24 cellular contexts compared by ENCODE assay signal in genomic region chr3:7498722-7499121, GRCh38.
"Had no signal": no experiment of that assay in that cellular context is flagged by ENCODE, and none has a peak within 500 bp of the region (broad histone marks: within the 10 kb centered on the region; RNA-seq: fewer than 3 reads in every experiment).

No MANE protein-coding gene starts in this region.

- H3K9me3 ChIP-seq: colonic mucosa, gastrocnemius medialis, lower lobe of right lung had no signal

- ATAC-seq: effector memory CD8-positive, alpha-beta T cell; esophagus mucosa; gastrocnemius medialis; heart right ventricle; left colon; left lung; left ventricle myocardium superior; lower lobe of right lung had no signal

- FAIRE-seq: endometrium, keratinocyte had no signal

- H3K4me3 ChIP-seq: colonic mucosa, esophagus squamous epithelium, gastrocnemius medialis, heart right ventricle, left lung, lower lobe of right lung had no signal

- DNase-seq: colonic mucosa; cortex of kidney; effector CD8-positive, alpha-beta T cell; effector memory CD8-positive, alpha-beta T cell; endodermal cell; erythroblast; esophagus squamous epithelium; foreskin fibroblast; foreskin melanocyte; gastrocnemius medialis; glutamatergic neuron; head of caudate nucleus; heart right ventricle; hippocampal formation; left colon; left lung; left ventricle myocardium superior; lower lobe of right lung; mesendoderm; midbrain had no signal

- H3K4me1 ChIP-seq: colonic mucosa, esophagus squamous epithelium, gastrocnemius medialis, heart right ventricle, left lung, lower lobe of right lung had no signal

- H3K36me3 ChIP-seq: colonic mucosa, esophagus squamous epithelium, gastrocnemius medialis, heart right ventricle, left lung, lower lobe of right lung had no signal

- H3K27me3 ChIP-seq: colonic mucosa, esophagus squamous epithelium, gastrocnemius medialis, heart right ventricle, left lung had no signal

- H3K27ac ChIP-seq: colonic mucosa, epithelial cell of prostate, esophagus squamous epithelium, gastrocnemius medialis, heart right ventricle, left lung, lower lobe of right lung had no signal
